1 cellular context compared by ENCODE assay signal in the genomic region with DNA sequence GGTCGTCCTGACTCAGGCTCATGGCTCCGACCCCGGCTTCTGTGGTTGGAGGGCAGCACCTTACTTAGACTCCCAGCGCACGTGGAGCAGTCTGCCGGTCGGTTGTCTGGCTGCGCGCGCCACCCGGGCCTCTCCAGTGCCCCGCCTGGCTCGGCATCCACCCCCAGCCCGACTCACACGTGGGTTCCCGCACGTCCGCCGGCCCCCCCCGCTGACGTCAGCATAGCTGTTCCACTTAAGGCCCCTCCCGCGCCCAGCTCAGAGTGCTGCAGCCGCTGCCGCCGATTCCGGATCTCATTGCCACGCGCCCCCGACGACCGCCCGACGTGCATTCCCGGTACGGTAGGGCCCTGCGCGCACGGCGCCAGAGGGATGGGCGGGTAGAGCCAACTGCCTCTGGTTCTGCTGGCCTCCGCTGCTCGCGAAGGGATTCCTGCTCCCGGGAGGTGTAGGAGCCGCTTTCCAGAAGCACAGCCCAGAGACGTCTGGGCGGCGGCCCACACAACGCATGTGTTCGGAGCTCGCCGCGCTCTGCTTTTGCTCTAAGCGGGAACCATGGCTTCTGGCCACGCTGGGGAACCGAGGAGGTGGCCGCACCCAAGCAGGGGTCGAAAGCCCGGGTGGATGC.
TF ChIP-seq lines count a peak whose summit lies in the region.

Gene LDHA (plus strand): TSS at position 264 of the 628 bp plus-strand sequence. CDS start 2,280 bp downstream, outside the sequence.

TF ChIP-seq in HepG2, 621 proteins besides CTCF, POLR2A, EP300 and RAD21 (continued from another document and continues in another):
- TF ChIP-seq, protein P1, sequence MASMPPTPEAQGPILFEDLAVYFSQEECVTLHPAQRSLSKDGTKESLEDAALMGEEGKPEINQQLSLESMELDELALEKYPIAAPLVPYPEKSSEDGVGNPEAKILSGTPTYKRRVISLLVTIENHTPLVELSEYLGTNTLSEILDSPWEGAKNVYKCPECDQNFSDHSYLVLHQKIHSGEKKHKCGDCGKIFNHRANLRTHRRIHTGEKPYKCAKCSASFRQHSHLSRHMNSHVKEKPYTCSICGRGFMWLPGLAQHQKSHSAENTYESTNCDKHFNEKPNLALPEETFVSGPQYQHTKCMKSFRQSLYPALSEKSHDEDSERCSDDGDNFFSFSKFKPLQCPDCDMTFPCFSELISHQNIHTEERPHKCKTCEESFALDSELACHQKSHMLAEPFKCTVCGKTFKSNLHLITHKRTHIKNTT (CRISPR knock-in tag; IDR thresholded peaks at IDR 0.05) = no peak
- no peak for TF ChIP-seq SP1 (IDR thresholded peaks at IDR 0.05)
- 0 out of 2 replicates have a peak, but pooled peaks have one; percentile 35 for TF ChIP-seq SP1 (CRISPR knock-in tag; IDR thresholded peaks at IDR 0.05)
- peak; percentile 95 for TF ChIP-seq ZNF552 (CRISPR knock-in tag; IDR thresholded peaks at IDR 0.05; ENCODE audit: borderline replicate concordance)
- peak; percentile 73; the same call in 1 of the 2 replicates for TF ChIP-seq AFF4 (CRISPR knock-in tag; IDR thresholded peaks at IDR 0.05)
- TF ChIP-seq ZNF367 (CRISPR knock-in tag; IDR thresholded peaks at IDR 0.05; ENCODE audit: borderline replicate concordance) = peak; percentile 59
- TF ChIP-seq SP4 (CRISPR knock-in tag; IDR thresholded peaks at IDR 0.05) = peak; percentile 81; the same call in 1 of the 2 replicates
- TF ChIP-seq ZNF629 (CRISPR knock-in tag; conservative IDR thresholded peaks at IDR 0.05) = no peak; the same call in 1 of the 2 replicates
- TF ChIP-seq FOXC1 (CRISPR knock-in tag; IDR thresholded peaks at IDR 0.05; ENCODE audit: borderline replicate concordance) = peak; percentile 98; the same call in 1 of the 2 replicates
- TF ChIP-seq ZIK1 (CRISPR knock-in tag; IDR thresholded peaks at IDR 0.05; ENCODE audit: borderline replicate concordance, low read depth) = peak; percentile 99
- TF ChIP-seq, protein P2, sequence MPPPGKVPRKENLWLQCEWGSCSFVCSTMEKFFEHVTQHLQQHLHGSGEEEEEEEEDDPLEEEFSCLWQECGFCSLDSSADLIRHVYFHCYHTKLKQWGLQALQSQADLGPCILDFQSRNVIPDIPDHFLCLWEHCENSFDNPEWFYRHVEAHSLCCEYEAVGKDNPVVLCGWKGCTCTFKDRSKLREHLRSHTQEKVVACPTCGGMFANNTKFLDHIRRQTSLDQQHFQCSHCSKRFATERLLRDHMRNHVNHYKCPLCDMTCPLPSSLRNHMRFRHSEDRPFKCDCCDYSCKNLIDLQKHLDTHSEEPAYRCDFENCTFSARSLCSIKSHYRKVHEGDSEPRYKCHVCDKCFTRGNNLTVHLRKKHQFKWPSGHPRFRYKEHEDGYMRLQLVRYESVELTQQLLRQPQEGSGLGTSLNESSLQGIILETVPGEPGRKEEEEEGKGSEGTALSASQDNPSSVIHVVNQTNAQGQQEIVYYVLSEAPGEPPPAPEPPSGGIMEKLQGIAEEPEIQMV (CRISPR knock-in tag; IDR thresholded peaks at IDR 0.05; ENCODE audit: low read depth) = peak; percentile 97
- TF ChIP-seq PRMT3 (CRISPR knock-in tag; IDR thresholded peaks at IDR 0.05; ENCODE audit: borderline replicate concordance, low read depth) = peak; percentile 97
- TF ChIP-seq, protein P3, sequence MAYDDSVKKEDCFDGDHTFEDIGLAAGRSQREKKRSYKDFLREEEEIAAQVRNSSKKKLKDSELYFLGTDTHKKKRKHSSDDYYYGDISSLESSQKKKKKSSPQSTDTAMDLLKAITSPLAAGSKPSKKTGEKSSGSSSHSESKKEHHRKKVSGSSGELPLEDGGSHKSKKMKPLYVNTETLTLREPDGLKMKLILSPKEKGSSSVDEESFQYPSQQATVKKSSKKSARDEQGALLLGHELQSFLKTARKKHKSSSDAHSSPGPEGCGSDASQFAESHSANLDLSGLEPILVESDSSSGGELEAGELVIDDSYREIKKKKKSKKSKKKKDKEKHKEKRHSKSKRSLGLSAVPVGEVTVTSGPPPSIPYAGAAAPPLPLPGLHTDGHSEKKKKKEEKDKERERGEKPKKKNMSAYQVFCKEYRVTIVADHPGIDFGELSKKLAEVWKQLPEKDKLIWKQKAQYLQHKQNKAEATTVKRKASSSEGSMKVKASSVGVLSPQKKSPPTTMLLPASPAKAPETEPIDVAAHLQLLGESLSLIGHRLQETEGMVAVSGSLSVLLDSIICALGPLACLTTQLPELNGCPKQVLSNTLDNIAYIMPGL (CRISPR knock-in tag; IDR thresholded peaks at IDR 0.05; ENCODE audit: borderline replicate concordance in 1 of 2, low read depth in 1 of 2) = peak; percentile 86
- TF ChIP-seq, protein P4, sequence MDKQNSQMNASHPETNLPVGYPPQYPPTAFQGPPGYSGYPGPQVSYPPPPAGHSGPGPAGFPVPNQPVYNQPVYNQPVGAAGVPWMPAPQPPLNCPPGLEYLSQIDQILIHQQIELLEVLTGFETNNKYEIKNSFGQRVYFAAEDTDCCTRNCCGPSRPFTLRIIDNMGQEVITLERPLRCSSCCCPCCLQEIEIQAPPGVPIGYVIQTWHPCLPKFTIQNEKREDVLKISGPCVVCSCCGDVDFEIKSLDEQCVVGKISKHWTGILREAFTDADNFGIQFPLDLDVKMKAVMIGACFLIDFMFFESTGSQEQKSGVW (CRISPR knock-in tag; IDR thresholded peaks at IDR 0.05; ENCODE audit: borderline replicate concordance) = peak; percentile 96; the same call in 1 of the 2 replicates
- no peak; the same call in 1 of the 2 replicates for TF ChIP-seq TP53 (CRISPR knock-in tag; conservative IDR thresholded peaks at IDR 0.05)
- TF ChIP-seq, protein P5, sequence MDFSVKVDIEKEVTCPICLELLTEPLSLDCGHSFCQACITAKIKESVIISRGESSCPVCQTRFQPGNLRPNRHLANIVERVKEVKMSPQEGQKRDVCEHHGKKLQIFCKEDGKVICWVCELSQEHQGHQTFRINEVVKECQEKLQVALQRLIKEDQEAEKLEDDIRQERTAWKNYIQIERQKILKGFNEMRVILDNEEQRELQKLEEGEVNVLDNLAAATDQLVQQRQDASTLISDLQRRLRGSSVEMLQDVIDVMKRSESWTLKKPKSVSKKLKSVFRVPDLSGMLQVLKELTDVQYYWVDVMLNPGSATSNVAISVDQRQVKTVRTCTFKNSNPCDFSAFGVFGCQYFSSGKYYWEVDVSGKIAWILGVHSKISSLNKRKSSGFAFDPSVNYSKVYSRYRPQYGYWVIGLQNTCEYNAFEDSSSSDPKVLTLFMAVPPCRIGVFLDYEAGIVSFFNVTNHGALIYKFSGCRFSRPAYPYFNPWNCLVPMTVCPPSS (IDR thresholded peaks at IDR 0.05) = no peak
- TF ChIP-seq ZNF790 (CRISPR knock-in tag; IDR thresholded peaks at IDR 0.05; ENCODE audit: borderline replicate concordance) = peak; percentile 97
- peak; percentile 75; the same call in 1 of the 2 replicates for TF ChIP-seq ZSCAN25 (CRISPR knock-in tag; IDR thresholded peaks at IDR 0.05)
- TF ChIP-seq, protein P6, sequence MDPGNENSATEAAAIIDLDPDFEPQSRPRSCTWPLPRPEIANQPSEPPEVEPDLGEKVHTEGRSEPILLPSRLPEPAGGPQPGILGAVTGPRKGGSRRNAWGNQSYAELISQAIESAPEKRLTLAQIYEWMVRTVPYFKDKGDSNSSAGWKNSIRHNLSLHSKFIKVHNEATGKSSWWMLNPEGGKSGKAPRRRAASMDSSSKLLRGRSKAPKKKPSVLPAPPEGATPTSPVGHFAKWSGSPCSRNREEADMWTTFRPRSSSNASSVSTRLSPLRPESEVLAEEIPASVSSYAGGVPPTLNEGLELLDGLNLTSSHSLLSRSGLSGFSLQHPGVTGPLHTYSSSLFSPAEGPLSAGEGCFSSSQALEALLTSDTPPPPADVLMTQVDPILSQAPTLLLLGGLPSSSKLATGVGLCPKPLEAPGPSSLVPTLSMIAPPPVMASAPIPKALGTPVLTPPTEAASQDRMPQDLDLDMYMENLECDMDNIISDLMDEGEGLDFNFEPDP (CRISPR knock-in tag; conservative IDR thresholded peaks at IDR 0.05) = peak; percentile 100
- no peak for TF ChIP-seq ZSCAN22 (CRISPR knock-in tag; IDR thresholded peaks at IDR 0.05)
- no peak for TF ChIP-seq ZNF549 (CRISPR knock-in tag; IDR thresholded peaks at IDR 0.05)
- peak; percentile 98; the same call in 1 of the 2 replicates for TF ChIP-seq KIAA2018 (CRISPR knock-in tag; IDR thresholded peaks at IDR 0.05; ENCODE audit: borderline replicate concordance)
- peak; percentile 65; the same call in 1 of the 2 replicates for TF ChIP-seq KAT8 (CRISPR knock-in tag; IDR thresholded peaks at IDR 0.05)
- TF ChIP-seq JUN (CRISPR knock-in tag; IDR thresholded peaks at IDR 0.05) = peak; percentile 87
- TF ChIP-seq ZBTB10 (CRISPR knock-in tag; IDR thresholded peaks at IDR 0.05; ENCODE audit: borderline replicate concordance) = peak; percentile 16; the same call in 1 of the 2 replicates
